8 cellular contexts compared by ENCODE assay signal in the genomic region with DNA sequence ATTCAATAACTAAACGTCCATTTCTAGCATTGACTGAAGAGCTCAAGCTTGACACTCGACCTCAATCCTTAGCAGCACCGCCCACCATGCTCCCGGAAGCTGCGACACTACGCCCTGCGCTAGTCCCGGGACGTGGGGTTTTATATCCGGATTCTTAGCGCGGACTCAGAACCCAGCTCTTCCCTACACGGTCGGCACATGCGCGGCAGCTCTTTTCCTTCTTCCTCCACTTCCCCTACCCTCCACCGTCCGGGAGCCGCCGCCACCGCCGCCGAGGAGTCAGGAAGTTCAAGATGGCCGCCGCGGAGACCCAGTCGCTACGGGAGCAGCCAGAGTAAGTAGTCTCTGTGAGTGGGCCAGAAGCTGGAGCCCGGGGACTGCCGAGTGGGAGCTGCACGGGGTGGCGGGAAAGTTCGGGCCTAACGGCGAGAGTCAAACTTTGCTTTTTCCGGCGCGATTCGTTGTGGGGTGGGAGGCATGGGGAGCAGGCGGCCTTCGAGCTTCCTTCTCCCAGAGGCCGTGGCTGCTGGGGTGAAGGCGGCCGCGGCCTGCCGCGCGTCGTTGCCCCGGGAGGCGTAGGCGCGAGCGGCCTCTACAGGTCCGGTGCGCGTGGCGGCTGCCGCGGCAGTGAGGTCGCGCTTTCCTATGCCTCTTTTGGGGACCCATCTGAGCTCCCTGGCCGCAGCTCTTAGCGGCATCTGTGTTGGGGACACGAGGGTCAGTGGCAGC. TPM values are rescaled to one million over a fixed set of nuclear protein-coding genes. Genes with fewer than 3 reads are reported as not detected.
DNase-seq lines count a peak whose midpoint lies in the region; ATAC-seq and TF ChIP-seq lines count a peak whose summit lies in the region.

No MANE protein-coding gene starts in this region.

- H3K27ac Mint-ChIP-seq in effector memory CD8-positive, alpha-beta T cell: peak overlapping the region; percentile 100

- ATAC-seq in effector memory CD8-positive, alpha-beta T cell (replicated peaks): peak; percentile 52

- H3K36me3 Mint-ChIP-seq in effector memory CD8-positive, alpha-beta T cell (ENCODE audit: insufficient read depth): peaks cover 54% of the 10 kb centered on the region

- TF ChIP-seq CTCF in GM20000 (IDR thresholded peaks at IDR 0.05; ENCODE audit: extremely low read depth, missing control alignments): peak; percentile 60

- peak overlapping the region; percentile 98 to 99 for H3K4me3 Mint-ChIP-seq in effector memory CD8-positive, alpha-beta T cell

- H3K27me3 Mint-ChIP-seq in effector memory CD8-positive, alpha-beta T cell: no peaks in the 10 kb centered on the region

- H3K4me1 Mint-ChIP-seq in effector memory CD8-positive, alpha-beta T cell (ENCODE audit: low read depth in 2 of 2): peaks cover 40 to 60% of the 10 kb centered on the region in 2 donors

- DNase-seq in COLO829 (ENCODE audit: low spot score): peak; percentile 91
- DNase-seq in GM20000 (ENCODE audit: low spot score): peak; percentile 85
- DNase-seq in HT-29 (ENCODE audit: low spot score): peak; percentile 96
- peak; percentile 89 to 91 for DNase-seq in NOMO-1 (lab: John Stamatoyannopoulos, UW; ENCODE audit: unreplicated experiment in 2 of 2)
- peak; percentile 71 to 82 (median 76) for DNase-seq in activated CD8-positive, alpha-beta memory T cell treated with anti-CD3 and anti-CD28 coated beads for 48 hours (ENCODE audit: low read depth in 2 of 3, low spot score in 2 of 3)
- DNase-seq in effector memory CD8-positive, alpha-beta T cell: peak; percentile 64 to 76 (median 73)
- peak; percentile 98 for DNase-seq in medulla oblongata (ENCODE audit: extremely low spot score)
- peak; percentile 79 to 87 (median 83) for DNase-seq in stimulated activated CD4-positive, alpha-beta T cell treated with anti-CD3 and anti-CD28 coated beads, TNF-alpha, amount 100 ng/mL, for 48 hours (ENCODE audit: low read depth in 3 of 3)

- no peaks in the 10 kb centered on the region for H3K9me3 Mint-ChIP-seq in effector memory CD8-positive, alpha-beta T cell

RNA-seq across cellular contexts. Expression of gene FAM217A, which starts 57.6 kb away (rescaled TPM):
- total RNA-seq in HT-29 (2014; rRNA removed; shearing (Covaris generic)): not detected in 2 replicates

Comparison
In these comparisons a context has a peak if more than half of its experiments do, and no peak if none do; other contexts are left out.
1. Peak in every context shown above with its lines: DNase-seq and ATAC-seq.